13 cellular contexts compared by ENCODE assay signal in genomic region chr9:130837644-130838043, GRCh38. TPM values are rescaled to one million over a fixed set of nuclear protein-coding genes. Genes with fewer than 3 reads are reported as not detected.
DNase-seq lines count a peak whose midpoint lies in the region; ATAC-seq, FAIRE-seq and TF ChIP-seq lines count a peak whose summit lies in the region.
"Had no signal": no experiment of that assay in that cellular context is flagged by ENCODE, and none has a peak within 500 bp of the region (broad histone marks: within the 10 kb centered on the region; RNA-seq: fewer than 3 reads in every experiment).

No MANE protein-coding gene starts in this region.

- no peaks in the 10 kb centered on the region for H3K9me3 ChIP-seq in BLaER1

- peaks cover 66% of the 10 kb centered on the region for H4K20me1 ChIP-seq in BLaER1

- CTCF ChIA-PET in activated CD4-positive, alpha-beta T cell treated with anti-CD3 and anti-CD28 coated beads for 36 hours (lab: Charles Lee): no interaction called here

- no peak for FAIRE-seq in GM12892 (lab: Jason Lieb, UNC)

- no peak overlapping the region for H3K27ac Mint-ChIP-seq in activated CD4-positive, alpha-beta T cell treated with anti-CD3 and anti-CD28 coated beads for 36 hours
- H3K27ac Mint-ChIP-seq: stimulated activated naive B cell treated with anti-CD40 and anti-IgM and Interleukin-4, amounts not matched to agents 10 μg/mL and 1 μg/mL and 100 μg/mL, for 72 hours had no signal

- H3K4me1 ChIP-seq in BLaER1: peaks cover 53% of the 10 kb centered on the region
- H3K4me1 ChIP-seq in rectal smooth muscle tissue (ENCODE audit: control insufficient read depth, insufficient read depth, low read length): peaks cover 50% of the 10 kb centered on the region

- intact Hi-C loops in activated CD4-positive, alpha-beta T cell treated with anti-CD3 and anti-CD28 coated beads for 36 hours (cut with DNase I, micrococcal nuclease): loop anchor here in 1 of 2 experiments (10.0 kb wide), 1 partner anchor 873 kb away; no protein-coding TSS in a partner anchor

- no peaks in the 10 kb centered on the region for H3K9me3 Mint-ChIP-seq in activated CD4-positive, alpha-beta T cell treated with anti-CD3 and anti-CD28 coated beads for 36 hours (ENCODE audit: low read depth)
- H3K9me3 Mint-ChIP-seq: stimulated activated naive B cell treated with anti-CD40 and anti-IgM and Interleukin-4, amounts not matched to agents 10 μg/mL and 1 μg/mL and 100 μg/mL, for 72 hours had no signal

- peak overlapping the region; percentile 85 for H3K4me2 ChIP-seq in BLaER1

- H3K4me1 Mint-ChIP-seq in activated CD4-positive, alpha-beta T cell treated with anti-CD3 and anti-CD28 coated beads for 36 hours: peaks cover 29% of the 10 kb centered on the region

- H3K27me3 Mint-ChIP-seq in activated CD4-positive, alpha-beta T cell treated with anti-CD3 and anti-CD28 coated beads for 36 hours: no peaks in the 10 kb centered on the region
- H3K27me3 Mint-ChIP-seq: stimulated activated naive B cell treated with anti-CD40 and anti-IgM and Interleukin-4, amounts not matched to agents 10 μg/mL and 1 μg/mL and 100 μg/mL, for 72 hours had no signal

- H3K36me3 ChIP-seq in BLaER1 (peaks cover 9% of the 10 kb centered on the region; the same call in 1 of the 2 replicates), rectal smooth muscle tissue (ENCODE audit: control insufficient read depth, insufficient read depth, low read length) (no peaks in the 10 kb centered on the region)

- POLR2A ChIA-PET in activated CD4-positive, alpha-beta T cell treated with anti-CD3 and anti-CD28 coated beads for 36 hours (lab: Charles Lee): interaction anchor here (0.5 to 0.7 kb wide), 2 partner anchors 23 to 122 kb away, joined by 3 to 4 read pairs; no protein-coding TSS in a partner anchor

- 0 out of 2 replicates have a peak overlapping the region, but pooled peaks have one; percentile 97 for H3K9ac ChIP-seq in BLaER1
- H3K9ac ChIP-seq in rectal smooth muscle tissue (ENCODE audit: low read length): no peak overlapping the region
- H3K9ac ChIP-seq: KMS-11 had no signal

- no peak for TF ChIP-seq POLR2A in GM12892 (IDR thresholded peaks at IDR 0.05; ENCODE audit: low read depth, low read length)

- DNase-seq in fibroblast of pulmonary artery (ENCODE audit: low read depth): no peak
- no peak for DNase-seq in GM12892 (ENCODE audit: insufficient read length)
- DNase-seq in NAMALWA (ENCODE audit: low spot score): no peak
- no peak for DNase-seq in activated CD4-positive, alpha-beta T cell treated with anti-CD3 and anti-CD28 coated beads for 36 hours
- DNase-seq: activated naive CD4-positive, alpha-beta T cell treated with anti-CD3 and anti-CD28 coated beads, Interleukin-2, amount 50 U/mL, for 16 hours; NCI-H446 treated with DMSO at 0.1 percent for 48 hours; stimulated activated naive B cell treated with anti-CD40 and anti-IgM and Interleukin-4, amounts not matched to agents 10 μg/mL and 1 μg/mL and 100 μg/mL, for 72 hours had no signal

- ATAC-seq in activated CD4-positive, alpha-beta T cell treated with anti-CD3 and anti-CD28 coated beads for 36 hours: no peak
- ATAC-seq in GM19324 (IDR thresholded peaks at IDR 0.05; ENCODE audit: low FRiP score, unreplicated experiment): no peak
- ATAC-seq: stimulated activated naive B cell treated with anti-CD40 and anti-IgM and Interleukin-4, amounts not matched to agents 10 μg/mL and 1 μg/mL and 100 μg/mL, for 72 hours had no signal

- H3K4me3 Mint-ChIP-seq in activated CD4-positive, alpha-beta T cell treated with anti-CD3 and anti-CD28 coated beads for 36 hours: no peak overlapping the region

- H3K27ac ChIP-seq in BLaER1 (no peak overlapping the region), rectal smooth muscle tissue (ENCODE audit: low read depth, low read length) (peak overlapping the region; percentile 55)
- H3K27ac ChIP-seq: epithelial cell of prostate, KMS-11 had no signal

- no peaks in the 10 kb centered on the region for H3K27me3 ChIP-seq in BLaER1
- H3K27me3 ChIP-seq in rectal smooth muscle tissue (ENCODE audit: control insufficient read depth, insufficient read depth, low read length): no peaks in the 10 kb centered on the region

- H3K36me3 Mint-ChIP-seq in activated CD4-positive, alpha-beta T cell treated with anti-CD3 and anti-CD28 coated beads for 36 hours (ENCODE audit: low read depth): peaks cover 7% of the 10 kb centered on the region

- H3K4me3 ChIP-seq in BLaER1: no peak overlapping the region
- H3K4me3 ChIP-seq in WI38 (ENCODE audit: low read depth, low read length): peak overlapping the region; percentile 90
- H3K4me3 ChIP-seq in fibroblast of pulmonary artery (replicated peaks; ENCODE audit: low read depth, low read length): peak overlapping the region; percentile 93
- H3K4me3 ChIP-seq in rectal smooth muscle tissue (ENCODE audit: low read length): peak overlapping the region; percentile 37

- TF ChIP-seq CTCF in WI38 (IDR thresholded peaks at IDR 0.05; ENCODE audit: low read depth, low read length) (no peak), fibroblast of pulmonary artery (IDR thresholded peaks at IDR 0.05; ENCODE audit: low read length, missing control alignments) (no peak)

RNA-seq across cellular contexts. Expression of gene ABL1, which starts 2.6 kb away (rescaled TPM):
- polyA plus RNA-seq in GM12892 (2012; ENCODE audit: missing spikeins): 14.7 TPM
- 10 to 100 TPM; 31.8 to 32.3 TPM for total RNA-seq in activated CD4-positive, alpha-beta T cell treated with anti-CD3 and anti-CD28 coated beads for 36 hours

RNA-seq across cellular contexts. Expression of gene QRFP, which starts 59.0 kb away (rescaled TPM):
- 0.21 TPM for polyA plus RNA-seq in GM12892 (2012; ENCODE audit: missing spikeins)
- total RNA-seq in activated CD4-positive, alpha-beta T cell treated with anti-CD3 and anti-CD28 coated beads for 36 hours: not detected
